In genomic region chr7:70764701-70765208, GRCh38 we compare ENCODE assay signal across 19 cellular contexts.
DNase-seq lines count a peak whose midpoint lies in the region; ATAC-seq lines count a peak whose summit lies in the region.
"Had no signal": no experiment of that assay in that cellular context is flagged by ENCODE, and none has a peak within 500 bp of the region (broad histone marks: within the 10 kb centered on the region; RNA-seq: fewer than 3 reads in every experiment).

No MANE protein-coding gene starts in this region.

- CTCF ChIA-PET in activated CD8-positive, alpha-beta T cell treated with anti-CD3 and anti-CD28 coated beads, Interleukin-2, amount 10 ng/mL, durations not matched to agents 7 days and 5 days (lab: Charles Lee): no interaction called here

- no peak for DNase-seq in activated naive CD8-positive, alpha-beta T cell treated with anti-CD3 and anti-CD28 coated beads, Interleukin-2, amount 50 U/mL, for 24 hours
- no peak for DNase-seq in central memory CD8-positive, alpha-beta T cell (ENCODE audit: low spot score in 2 of 2)
- no peak for DNase-seq in GDM1 (lab: John Stamatoyannopoulos, UW)
- DNase-seq in Ammon's horn (ENCODE audit: low spot score): no peak
- no peak for DNase-seq in activated CD8-positive, alpha-beta T cell treated with anti-CD3 and anti-CD28 coated beads, Interleukin-2, amount 10 ng/mL, durations not matched to agents 7 days and 5 days
- DNase-seq in aorta: no peak
- DNase-seq: ACHN; activated naive CD4-positive, alpha-beta T cell; body of pancreas; Caco-2; heart left ventricle; islet precursor cell; mammary epithelial cell; NCI-H1092 treated with DMSO at 0.1 percent for 48 hours; NCI-H69; Peyer's patch had no signal

- H3K36me3 ChIP-seq in aorta (ENCODE audit: control insufficient read depth in 1 of 2, insufficient read depth in 2 of 2, low read length in 1 of 2): peaks cover 2 to 7% of the 10 kb centered on the region in 2 donors

- no peak overlapping the region for H3K27ac ChIP-seq in aorta (ENCODE audit: low read depth in 1 of 2, low read length in 2 of 2)
- H3K27ac ChIP-seq: body of pancreas, heart left ventricle, Peyer's patch had no signal

- H3K27ac Mint-ChIP-seq in activated naive CD8-positive, alpha-beta T cell: no peak overlapping the region
- H3K27ac Mint-ChIP-seq in activated naive CD8-positive, alpha-beta T cell treated with anti-CD3 and anti-CD28 coated beads, Interleukin-2, amount 50 U/mL, for 24 hours: no peak overlapping the region
- H3K27ac Mint-ChIP-seq in central memory CD8-positive, alpha-beta T cell (ENCODE audit: low read depth): peak overlapping the region; percentile 94
- no peak overlapping the region for H3K27ac Mint-ChIP-seq in activated CD8-positive, alpha-beta T cell treated with anti-CD3 and anti-CD28 coated beads, Interleukin-2, amount 10 ng/mL, durations not matched to agents 7 days and 5 days
- H3K27ac Mint-ChIP-seq: stimulated activated naive CD8-positive, alpha-beta T cell treated with anti-CD3 and anti-CD28 coated beads, Interleukin-15, Interleukin-2, amounts not matched to agents 100 ng/mL and 50 ng/mL, for 24 hours had no signal

- POLR2A ChIA-PET in activated CD8-positive, alpha-beta T cell treated with anti-CD3 and anti-CD28 coated beads, Interleukin-2, amount 10 ng/mL, durations not matched to agents 7 days and 5 days (lab: Charles Lee): interaction anchor here (0.7 kb wide), 1 partner anchor 308 kb away, joined by 4 read pairs; no protein-coding TSS in a partner anchor

- WGBS in aorta, 2 donors: 94 to 96% methylated on average over 15 of the region's 15 CpGs

- no peak overlapping the region for H3K4me3 ChIP-seq in aorta (ENCODE audit: low read length in 2 of 2)
- H3K4me3 ChIP-seq: body of pancreas, heart left ventricle had no signal

- no peaks in the 10 kb centered on the region for H3K9me3 ChIP-seq in aorta (ENCODE audit: control insufficient read depth, low read length)
- H3K9me3 ChIP-seq: body of pancreas, Caco-2, heart left ventricle, Peyer's patch had no signal

- no peak for ATAC-seq in activated naive CD8-positive, alpha-beta T cell treated with anti-CD3 and anti-CD28 coated beads, Interleukin-2, amount 50 U/mL, for 24 hours
- ATAC-seq in HG03432 (IDR thresholded peaks at IDR 0.05; ENCODE audit: unreplicated experiment): peak; percentile 5
- no peak for ATAC-seq in central memory CD8-positive, alpha-beta T cell (replicated peaks; ENCODE audit: extremely low read depth, poor library complexity, severe bottlenecking)
- no peak for ATAC-seq in activated CD8-positive, alpha-beta T cell treated with anti-CD3 and anti-CD28 coated beads, Interleukin-2, amount 10 ng/mL, durations not matched to agents 7 days and 5 days
- ATAC-seq in aorta (ENCODE audit: low FRiP score): no peak
- ATAC-seq: body of pancreas, heart left ventricle had no signal

- peak overlapping the region; percentile 71 for H3K4me3 Mint-ChIP-seq in activated naive CD8-positive, alpha-beta T cell
- no peak overlapping the region for H3K4me3 Mint-ChIP-seq in activated naive CD8-positive, alpha-beta T cell treated with anti-CD3 and anti-CD28 coated beads, Interleukin-2, amount 50 U/mL, for 24 hours
- peak overlapping the region; percentile 74 for H3K4me3 Mint-ChIP-seq in central memory CD8-positive, alpha-beta T cell
- H3K4me3 Mint-ChIP-seq in activated CD8-positive, alpha-beta T cell treated with anti-CD3 and anti-CD28 coated beads, Interleukin-2, amount 10 ng/mL, durations not matched to agents 7 days and 5 days: no peak overlapping the region
- H3K4me3 Mint-ChIP-seq: stimulated activated naive CD8-positive, alpha-beta T cell treated with anti-CD3 and anti-CD28 coated beads, Interleukin-15, Interleukin-2, amounts not matched to agents 100 ng/mL and 50 ng/mL, for 24 hours had no signal

- no peaks in the 10 kb centered on the region for H3K27me3 ChIP-seq in aorta (ENCODE audit: control insufficient read depth in 1 of 2, insufficient read depth in 2 of 2, low read length in 1 of 2)
- H3K27me3 ChIP-seq: body of pancreas, heart left ventricle, Peyer's patch had no signal

- no peaks in the 10 kb centered on the region for H3K27me3 Mint-ChIP-seq in activated naive CD8-positive, alpha-beta T cell
- no peaks in the 10 kb centered on the region for H3K27me3 Mint-ChIP-seq in activated naive CD8-positive, alpha-beta T cell treated with anti-CD3 and anti-CD28 coated beads, Interleukin-2, amount 50 U/mL, for 24 hours
- H3K27me3 Mint-ChIP-seq in central memory CD8-positive, alpha-beta T cell: no peaks in the 10 kb centered on the region
- H3K27me3 Mint-ChIP-seq in activated CD8-positive, alpha-beta T cell treated with anti-CD3 and anti-CD28 coated beads, Interleukin-2, amount 10 ng/mL, durations not matched to agents 7 days and 5 days (ENCODE audit: low read depth): no peaks in the 10 kb centered on the region
- H3K27me3 Mint-ChIP-seq: stimulated activated naive CD8-positive, alpha-beta T cell treated with anti-CD3 and anti-CD28 coated beads, Interleukin-15, Interleukin-2, amounts not matched to agents 100 ng/mL and 50 ng/mL, for 24 hours had no signal

- no peaks in the 10 kb centered on the region for H3K9me3 Mint-ChIP-seq in activated naive CD8-positive, alpha-beta T cell (ENCODE audit: low read depth)
- no peaks in the 10 kb centered on the region for H3K9me3 Mint-ChIP-seq in activated naive CD8-positive, alpha-beta T cell treated with anti-CD3 and anti-CD28 coated beads, Interleukin-2, amount 50 U/mL, for 24 hours
- H3K9me3 Mint-ChIP-seq in central memory CD8-positive, alpha-beta T cell: no peaks in the 10 kb centered on the region
- H3K9me3 Mint-ChIP-seq in activated CD8-positive, alpha-beta T cell treated with anti-CD3 and anti-CD28 coated beads, Interleukin-2, amount 10 ng/mL, durations not matched to agents 7 days and 5 days (ENCODE audit: insufficient read depth): no peaks in the 10 kb centered on the region
- H3K9me3 Mint-ChIP-seq: stimulated activated naive CD8-positive, alpha-beta T cell treated with anti-CD3 and anti-CD28 coated beads, Interleukin-15, Interleukin-2, amounts not matched to agents 100 ng/mL and 50 ng/mL, for 24 hours had no signal

- no peaks in the 10 kb centered on the region for H3K4me1 ChIP-seq in aorta (ENCODE audit: control insufficient read depth in 1 of 2, insufficient read depth in 2 of 2, low read length in 2 of 2)
- H3K4me1 ChIP-seq: body of pancreas, Caco-2, heart left ventricle, Peyer's patch had no signal

- no peaks in the 10 kb centered on the region for H3K4me1 Mint-ChIP-seq in activated naive CD8-positive, alpha-beta T cell (ENCODE audit: low read depth)
- H3K4me1 Mint-ChIP-seq in activated naive CD8-positive, alpha-beta T cell treated with anti-CD3 and anti-CD28 coated beads, Interleukin-2, amount 50 U/mL, for 24 hours: peaks cover 2% of the 10 kb centered on the region
- H3K4me1 Mint-ChIP-seq in central memory CD8-positive, alpha-beta T cell: peaks cover 45% of the 10 kb centered on the region
- H3K4me1 Mint-ChIP-seq in activated CD8-positive, alpha-beta T cell treated with anti-CD3 and anti-CD28 coated beads, Interleukin-2, amount 10 ng/mL, durations not matched to agents 7 days and 5 days (ENCODE audit: low read depth): peaks cover 4% of the 10 kb centered on the region

- no peaks in the 10 kb centered on the region for H3K36me3 Mint-ChIP-seq in activated naive CD8-positive, alpha-beta T cell
- H3K36me3 Mint-ChIP-seq in activated naive CD8-positive, alpha-beta T cell treated with anti-CD3 and anti-CD28 coated beads, Interleukin-2, amount 50 U/mL, for 24 hours (ENCODE audit: low read depth): no peaks in the 10 kb centered on the region
- H3K36me3 Mint-ChIP-seq in central memory CD8-positive, alpha-beta T cell (ENCODE audit: insufficient read depth): peaks cover 20% of the 10 kb centered on the region
- peaks cover 5% of the 10 kb centered on the region for H3K36me3 Mint-ChIP-seq in activated CD8-positive, alpha-beta T cell treated with anti-CD3 and anti-CD28 coated beads, Interleukin-2, amount 10 ng/mL, durations not matched to agents 7 days and 5 days (ENCODE audit: low read depth)

- intact Hi-C loops in aorta (cut with DNase I): no loop called here

Comparison
In these comparisons a context has a peak if more than half of its experiments do, and no peak if none do; other contexts are left out.
1. H3K4me3 Mint-ChIP-seq: peak in activated naive CD8-positive, alpha-beta T cell (single experiment) and central memory CD8-positive, alpha-beta T cell (single experiment); none in activated naive CD8-positive, alpha-beta T cell treated with anti-CD3 and anti-CD28 coated beads, Interleukin-2, amount 50 U/mL, for 24 hours (single experiment) and activated CD8-positive, alpha-beta T cell treated with anti-CD3 and anti-CD28 coated beads, Interleukin-2, amount 10 ng/mL, durations not matched to agents 7 days and 5 days (single experiment).